ENCODE assay signal across 9 cellular contexts in the genomic region with DNA sequence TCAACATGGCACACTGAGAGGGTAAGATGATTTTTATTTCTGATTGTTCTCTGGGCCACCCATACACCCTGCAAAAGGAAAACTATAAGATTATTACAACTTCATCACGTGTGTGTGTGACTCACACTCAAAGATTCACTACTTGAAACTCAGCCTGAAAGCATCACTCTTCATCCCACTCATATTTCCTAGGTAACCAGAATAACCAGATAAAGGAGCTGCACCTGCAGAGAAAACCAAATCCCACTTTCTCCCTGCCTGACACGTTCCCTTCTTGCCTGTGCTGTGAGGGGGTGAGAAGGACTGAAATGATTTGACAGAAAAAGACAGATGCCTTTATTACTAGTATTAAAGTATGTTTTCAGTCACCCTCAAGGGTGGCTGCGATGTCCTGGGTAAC.
DNase-seq lines count a peak whose midpoint lies in the region; ATAC-seq and TF ChIP-seq lines count a peak whose summit lies in the region.
"Had no signal": no experiment of that assay in that cellular context is flagged by ENCODE, and none has a peak within 500 bp of the region (broad histone marks: within the 10 kb centered on the region; RNA-seq: fewer than 3 reads in every experiment).

No MANE protein-coding gene starts in this region.

- intact Hi-C loops in Right ventricle myocardium inferior (cut with DNase I) = no loop called here

- no peak for TF ChIP-seq CTCF in GM13976 (IDR thresholded peaks at IDR 0.05; ENCODE audit: borderline replicate concordance, control extremely low read depth, extremely low read depth, insufficient read depth, missing control alignments)
- TF ChIP-seq CTCF in RWPE2 (IDR thresholded peaks at IDR 0.05; ENCODE audit: poor library complexity, severe bottlenecking) = no peak

- DNase-seq in GM13976 (ENCODE audit: low spot score) = peak; percentile 29
- DNase-seq in RWPE2 (ENCODE audit: low spot score) = no peak
- peak; percentile 42 for DNase-seq in kidney tubule cell (ENCODE audit: low spot score)
- no peak for DNase-seq in ecto neural progenitor cell (ENCODE audit: low spot score)
- no peak for DNase-seq in NCI-H1694 treated with DMSO at 0.1 percent for 48 hours (lab: John Stamatoyannopoulos, UW)
- no peak for DNase-seq in NCI-H774 (lab: John Stamatoyannopoulos, UW)
- no peak for DNase-seq in Right ventricle myocardium inferior (ENCODE audit: missing footprints)

- H3K27me3 ChIP-seq in RWPE2 (ENCODE audit: insufficient read depth, poor library complexity, severe bottlenecking) = no peaks in the 10 kb centered on the region

- H3K27ac ChIP-seq in RWPE2 (ENCODE audit: poor library complexity, severe bottlenecking) = no peak overlapping the region

- H3K4me3 ChIP-seq in RWPE2 (ENCODE audit: severe bottlenecking) = no peak overlapping the region
- H3K4me3 ChIP-seq: skin epidermis had no signal

- no peaks in the 10 kb centered on the region for H3K9me3 ChIP-seq in RWPE2 (ENCODE audit: severe bottlenecking)

- H3K36me3 ChIP-seq in RWPE2 (ENCODE audit: low read depth) = no peaks in the 10 kb centered on the region

- peak; percentile 71 for ATAC-seq in GM21717 (IDR thresholded peaks at IDR 0.05; ENCODE audit: unreplicated experiment)
- peak; percentile 66 for ATAC-seq in RWPE2 (ENCODE audit: low read depth)
- ATAC-seq in Right ventricle myocardium inferior = no peak

- in situ Hi-C loops in GM13976 (cut with MboI; ENCODE audit: low sequenced_read_pairs, unreplicated experiment) = no loop called here

- H3K4me1 ChIP-seq in RWPE2 (ENCODE audit: insufficient read depth, poor library complexity, severe bottlenecking) = no peaks in the 10 kb centered on the region

Comparison
In these comparisons a context has a peak if more than half of its experiments do, and no peak if none do; other contexts are left out.
1. DNase-seq: peak in GM13976 (single experiment) and kidney tubule cell (single experiment); none in RWPE2 (single experiment), ecto neural progenitor cell (single experiment), NCI-H1694 treated with DMSO at 0.1 percent for 48 hours (single experiment), NCI-H774 (single experiment) and Right ventricle myocardium inferior (single experiment).